ENCODE assay signal across 1 cellular context in the genomic region with DNA sequence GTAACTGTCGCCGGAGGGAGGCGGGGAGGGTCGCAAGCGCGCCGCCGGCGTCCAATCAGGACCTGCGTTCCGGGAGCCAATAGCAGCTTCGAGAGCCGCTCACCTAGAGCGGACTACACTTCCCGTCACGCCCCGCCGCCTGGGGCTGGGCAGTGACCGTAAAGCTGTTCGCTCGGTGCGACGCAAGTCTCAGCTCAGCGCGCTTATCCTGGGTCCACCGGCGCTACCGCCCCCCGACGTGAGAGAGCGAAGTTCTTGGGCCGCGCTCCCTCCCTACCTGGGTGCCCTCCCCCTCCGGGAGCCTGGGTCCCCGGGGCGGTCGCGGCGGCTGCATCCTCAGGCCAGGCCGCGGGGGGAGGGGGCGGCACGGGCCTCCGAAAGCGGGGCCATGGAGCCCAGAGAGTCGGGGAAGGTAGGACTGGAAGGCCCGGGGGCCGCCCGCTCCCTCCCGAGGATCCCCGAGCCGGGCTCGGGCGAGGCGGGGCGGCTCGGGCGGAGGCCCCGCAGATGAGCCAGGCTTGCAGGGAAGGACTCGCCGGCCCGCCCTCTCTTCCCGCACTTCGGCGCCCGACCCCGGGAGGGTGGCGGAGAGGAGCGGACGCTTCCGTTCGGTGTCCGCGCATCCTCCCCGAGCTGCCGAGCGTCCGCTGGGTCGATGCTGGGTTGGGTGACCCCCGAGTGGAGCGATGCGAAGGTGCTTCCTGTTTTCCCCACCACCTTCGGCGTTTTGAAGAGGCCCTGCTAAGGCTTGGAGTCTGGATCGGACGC.
TF ChIP-seq lines count a peak whose summit lies in the region.

A gene (plus strand): TSS at position 152 of the 768 bp plus-strand sequence. CDS start 237 bp downstream, at position 389.

TF ChIP-seq in K562, 482 proteins besides CTCF, POLR2A, EP300 and RAD21 (continued from another document and continues in another):
- TF ChIP-seq, protein P1, sequence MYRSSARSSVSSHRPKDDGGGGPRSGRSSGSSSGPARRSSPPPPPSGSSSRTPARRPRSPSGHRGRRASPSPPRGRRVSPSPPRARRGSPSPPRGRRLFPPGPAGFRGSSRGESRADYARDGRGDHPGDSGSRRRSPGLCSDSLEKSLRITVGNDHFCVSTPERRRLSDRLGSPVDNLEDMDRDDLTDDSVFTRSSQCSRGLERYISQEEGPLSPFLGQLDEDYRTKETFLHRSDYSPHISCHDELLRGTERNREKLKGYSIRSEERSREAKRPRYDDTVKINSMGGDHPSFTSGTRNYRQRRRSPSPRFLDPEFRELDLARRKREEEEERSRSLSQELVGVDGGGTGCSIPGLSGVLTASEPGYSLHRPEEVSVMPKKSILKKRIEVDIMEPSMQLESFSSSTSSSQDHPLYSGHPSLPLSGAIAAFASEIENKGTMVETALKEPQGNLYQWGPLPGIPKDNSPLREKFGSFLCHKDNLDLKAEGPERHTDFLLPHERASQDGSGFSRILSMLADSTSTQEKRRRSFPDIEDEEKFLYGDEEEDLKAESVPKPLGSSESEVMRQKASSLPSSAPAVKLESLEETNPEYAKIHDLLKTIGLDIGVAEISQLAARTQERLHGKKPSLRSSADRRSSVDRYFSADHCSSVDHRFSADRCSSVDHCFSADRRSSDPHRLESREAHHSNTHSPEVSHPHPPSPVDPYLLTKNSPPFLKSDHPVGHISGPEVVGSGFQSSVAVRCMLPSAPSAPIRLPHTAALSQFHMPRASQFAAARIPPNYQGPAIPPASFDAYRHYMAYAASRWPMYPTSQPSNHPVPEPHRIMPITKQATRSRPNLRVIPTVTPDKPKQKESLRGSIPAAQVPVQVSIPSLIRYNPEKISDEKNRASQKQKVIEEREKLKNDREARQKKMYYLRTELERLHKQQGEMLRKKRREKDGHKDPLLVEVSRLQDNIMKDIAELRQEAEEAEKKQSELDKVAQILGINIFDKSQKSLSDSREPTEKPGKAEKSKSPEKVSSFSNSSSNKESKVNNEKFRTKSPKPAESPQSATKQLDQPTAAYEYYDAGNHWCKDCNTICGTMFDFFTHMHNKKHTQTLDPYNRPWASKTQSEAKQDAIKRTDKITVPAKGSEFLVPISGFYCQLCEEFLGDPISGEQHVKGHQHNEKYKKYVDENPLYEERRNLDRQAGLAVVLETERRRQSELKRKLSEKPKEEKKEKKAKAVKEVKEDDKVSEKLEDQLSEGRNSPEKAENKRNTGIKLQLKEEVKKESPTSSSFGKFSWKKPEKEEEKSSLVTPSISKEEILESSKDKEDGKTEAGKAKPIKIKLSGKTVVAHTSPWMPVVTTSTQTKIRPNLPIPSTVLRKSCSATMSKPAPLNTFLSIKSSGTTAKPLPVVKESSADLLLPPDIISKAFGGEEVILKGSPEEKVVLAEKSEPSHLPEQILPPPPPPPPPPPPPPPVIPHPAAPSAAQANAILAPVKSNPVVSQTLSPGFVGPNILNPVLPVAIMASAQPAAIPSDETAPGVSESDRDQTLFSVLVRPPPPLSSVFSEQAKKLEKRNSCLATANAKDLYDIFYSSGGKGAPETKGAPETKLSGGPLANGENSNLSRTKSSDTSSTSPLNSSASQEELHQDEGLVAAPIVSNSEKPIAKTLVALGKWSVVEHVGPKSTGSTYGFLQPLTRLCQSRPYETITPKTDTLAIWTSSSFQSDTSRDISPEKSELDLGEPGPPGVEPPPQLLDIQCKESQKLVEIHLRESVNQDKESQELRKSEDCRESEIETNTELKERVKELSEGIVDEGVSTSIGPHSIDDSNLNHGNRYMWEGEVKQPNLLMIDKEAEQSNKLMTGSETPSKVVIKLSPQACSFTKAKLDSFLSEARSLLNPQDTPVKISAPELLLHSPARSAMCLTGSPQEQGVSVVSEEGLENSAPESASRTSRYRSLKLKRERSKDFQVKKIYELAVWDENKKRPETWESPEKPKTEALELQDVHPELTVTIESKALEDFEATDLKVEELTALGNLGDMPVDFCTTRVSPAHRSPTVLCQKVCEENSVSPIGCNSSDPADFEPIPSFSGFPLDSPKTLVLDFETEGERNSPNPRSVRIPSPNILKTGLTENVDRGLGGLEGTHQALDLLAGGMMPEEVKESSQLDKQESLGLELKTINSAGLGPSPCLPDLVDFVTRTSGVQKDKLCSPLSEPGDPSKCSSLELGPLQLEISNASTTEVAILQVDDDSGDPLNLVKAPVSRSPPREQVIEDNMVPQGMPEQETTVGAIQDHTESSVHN (IDR thresholded peaks at IDR 0.05; ENCODE audit: borderline replicate concordance in 1 of 2, low read depth in 1 of 2), result no peak
- TF ChIP-seq SLC30A9 (CRISPR knock-in tag; IDR thresholded peaks at IDR 0.05) (no peak), ZNF785 (CRISPR knock-in tag; IDR thresholded peaks at IDR 0.05) (no peak), RBFOX2 (IDR thresholded peaks at IDR 0.05; ENCODE audit: low read depth, low read length) (peak; percentile 88), PHTF2 (CRISPR knock-in tag; IDR thresholded peaks at IDR 0.05) (no peak), NFIC (IDR thresholded peaks at IDR 0.05) (peak; percentile 92), HNRNPL (IDR thresholded peaks at IDR 0.05; ENCODE audit: low read depth, low read length) (no peak), TSC22D4 (tag; IDR thresholded peaks at IDR 0.05) (no peak), GABPA (tag; conservative IDR thresholded peaks at IDR 0.05; ENCODE audit: low read depth) (peak; percentile 76), TAF15 (IDR thresholded peaks at IDR 0.05; ENCODE audit: low read depth, low read length) (no peak), ZNF324 (CRISPR knock-in tag; IDR thresholded peaks at IDR 0.05) (no peak), ZNF263 (CRISPR knock-in tag; IDR thresholded peaks at IDR 0.05; ENCODE audit: borderline replicate concordance) (no peak), CREB1 (IDR thresholded peaks at IDR 0.05) (peak; percentile 88), CREB1 (CRISPR knock-in tag; IDR thresholded peaks at IDR 0.05) (peak; percentile 83; the same call in 1 of the 2 replicates), MXI1 (IDR thresholded peaks at IDR 0.05; ENCODE audit: low read depth, low read length) (no peak; the same call in 1 of the 2 replicates), MTF1 (CRISPR knock-in tag; IDR thresholded peaks at IDR 0.05; ENCODE audit: borderline replicate concordance) (no peak), BACH1 (tag; IDR thresholded peaks at IDR 0.05) (no peak)
- TF ChIP-seq, protein P2, sequence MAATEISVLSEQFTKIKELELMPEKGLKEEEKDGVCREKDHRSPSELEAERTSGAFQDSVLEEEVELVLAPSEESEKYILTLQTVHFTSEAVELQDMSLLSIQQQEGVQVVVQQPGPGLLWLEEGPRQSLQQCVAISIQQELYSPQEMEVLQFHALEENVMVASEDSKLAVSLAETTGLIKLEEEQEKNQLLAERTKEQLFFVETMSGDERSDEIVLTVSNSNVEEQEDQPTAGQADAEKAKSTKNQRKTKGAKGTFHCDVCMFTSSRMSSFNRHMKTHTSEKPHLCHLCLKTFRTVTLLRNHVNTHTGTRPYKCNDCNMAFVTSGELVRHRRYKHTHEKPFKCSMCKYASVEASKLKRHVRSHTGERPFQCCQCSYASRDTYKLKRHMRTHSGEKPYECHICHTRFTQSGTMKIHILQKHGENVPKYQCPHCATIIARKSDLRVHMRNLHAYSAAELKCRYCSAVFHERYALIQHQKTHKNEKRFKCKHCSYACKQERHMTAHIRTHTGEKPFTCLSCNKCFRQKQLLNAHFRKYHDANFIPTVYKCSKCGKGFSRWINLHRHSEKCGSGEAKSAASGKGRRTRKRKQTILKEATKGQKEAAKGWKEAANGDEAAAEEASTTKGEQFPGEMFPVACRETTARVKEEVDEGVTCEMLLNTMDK (IDR thresholded peaks at IDR 0.05; ENCODE audit: borderline replicate concordance, insufficient read depth, low read depth, low read length, poor library complexity, severe bottlenecking), result no peak
- TF ChIP-seq, protein P3, sequence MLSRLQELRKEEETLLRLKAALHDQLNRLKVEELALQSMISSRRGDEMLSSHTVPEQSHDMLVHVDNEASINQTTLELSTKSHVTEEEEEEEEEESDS (CRISPR knock-in tag; IDR thresholded peaks at IDR 0.05), result no peak
- TF ChIP-seq, protein P4, sequence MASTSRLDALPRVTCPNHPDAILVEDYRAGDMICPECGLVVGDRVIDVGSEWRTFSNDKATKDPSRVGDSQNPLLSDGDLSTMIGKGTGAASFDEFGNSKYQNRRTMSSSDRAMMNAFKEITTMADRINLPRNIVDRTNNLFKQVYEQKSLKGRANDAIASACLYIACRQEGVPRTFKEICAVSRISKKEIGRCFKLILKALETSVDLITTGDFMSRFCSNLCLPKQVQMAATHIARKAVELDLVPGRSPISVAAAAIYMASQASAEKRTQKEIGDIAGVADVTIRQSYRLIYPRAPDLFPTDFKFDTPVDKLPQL (IDR thresholded peaks at IDR 0.05; ENCODE audit: extremely low read depth, insufficient read length), result no peak
- TF ChIP-seq, protein P5, sequence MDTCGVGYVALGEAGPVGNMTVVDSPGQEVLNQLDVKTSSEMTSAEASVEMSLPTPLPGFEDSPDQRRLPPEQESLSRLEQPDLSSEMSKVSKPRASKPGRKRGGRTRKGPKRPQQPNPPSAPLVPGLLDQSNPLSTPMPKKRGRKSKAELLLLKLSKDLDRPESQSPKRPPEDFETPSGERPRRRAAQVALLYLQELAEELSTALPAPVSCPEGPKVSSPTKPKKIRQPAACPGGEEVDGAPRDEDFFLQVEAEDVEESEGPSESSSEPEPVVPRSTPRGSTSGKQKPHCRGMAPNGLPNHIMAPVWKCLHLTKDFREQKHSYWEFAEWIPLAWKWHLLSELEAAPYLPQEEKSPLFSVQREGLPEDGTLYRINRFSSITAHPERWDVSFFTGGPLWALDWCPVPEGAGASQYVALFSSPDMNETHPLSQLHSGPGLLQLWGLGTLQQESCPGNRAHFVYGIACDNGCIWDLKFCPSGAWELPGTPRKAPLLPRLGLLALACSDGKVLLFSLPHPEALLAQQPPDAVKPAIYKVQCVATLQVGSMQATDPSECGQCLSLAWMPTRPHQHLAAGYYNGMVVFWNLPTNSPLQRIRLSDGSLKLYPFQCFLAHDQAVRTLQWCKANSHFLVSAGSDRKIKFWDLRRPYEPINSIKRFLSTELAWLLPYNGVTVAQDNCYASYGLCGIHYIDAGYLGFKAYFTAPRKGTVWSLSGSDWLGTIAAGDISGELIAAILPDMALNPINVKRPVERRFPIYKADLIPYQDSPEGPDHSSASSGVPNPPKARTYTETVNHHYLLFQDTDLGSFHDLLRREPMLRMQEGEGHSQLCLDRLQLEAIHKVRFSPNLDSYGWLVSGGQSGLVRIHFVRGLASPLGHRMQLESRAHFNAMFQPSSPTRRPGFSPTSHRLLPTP (IDR thresholded peaks at IDR 0.05; ENCODE audit: borderline replicate concordance, extremely low read depth, insufficient read length), result no peak
- TF ChIP-seq, protein P6, sequence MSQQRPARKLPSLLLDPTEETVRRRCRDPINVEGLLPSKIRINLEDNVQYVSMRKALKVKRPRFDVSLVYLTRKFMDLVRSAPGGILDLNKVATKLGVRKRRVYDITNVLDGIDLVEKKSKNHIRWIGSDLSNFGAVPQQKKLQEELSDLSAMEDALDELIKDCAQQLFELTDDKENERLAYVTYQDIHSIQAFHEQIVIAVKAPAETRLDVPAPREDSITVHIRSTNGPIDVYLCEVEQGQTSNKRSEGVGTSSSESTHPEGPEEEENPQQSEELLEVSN (IDR thresholded peaks at IDR 0.05; ENCODE audit: borderline replicate concordance in 1 of 2, extremely low read depth in 1 of 2, insufficient read depth in 1 of 2, insufficient read length in 1 of 2, low read depth in 1 of 2, low read length in 1 of 2, poor library complexity in 1 of 2, severe bottlenecking in 1 of 2), result peak in 1 of 2 experiments; percentile 70
- TF ChIP-seq, protein P7, sequence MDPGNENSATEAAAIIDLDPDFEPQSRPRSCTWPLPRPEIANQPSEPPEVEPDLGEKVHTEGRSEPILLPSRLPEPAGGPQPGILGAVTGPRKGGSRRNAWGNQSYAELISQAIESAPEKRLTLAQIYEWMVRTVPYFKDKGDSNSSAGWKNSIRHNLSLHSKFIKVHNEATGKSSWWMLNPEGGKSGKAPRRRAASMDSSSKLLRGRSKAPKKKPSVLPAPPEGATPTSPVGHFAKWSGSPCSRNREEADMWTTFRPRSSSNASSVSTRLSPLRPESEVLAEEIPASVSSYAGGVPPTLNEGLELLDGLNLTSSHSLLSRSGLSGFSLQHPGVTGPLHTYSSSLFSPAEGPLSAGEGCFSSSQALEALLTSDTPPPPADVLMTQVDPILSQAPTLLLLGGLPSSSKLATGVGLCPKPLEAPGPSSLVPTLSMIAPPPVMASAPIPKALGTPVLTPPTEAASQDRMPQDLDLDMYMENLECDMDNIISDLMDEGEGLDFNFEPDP (CRISPR knock-in tag; IDR thresholded peaks at IDR 0.05), result peak; percentile 86
- TF ChIP-seq, protein P8, sequence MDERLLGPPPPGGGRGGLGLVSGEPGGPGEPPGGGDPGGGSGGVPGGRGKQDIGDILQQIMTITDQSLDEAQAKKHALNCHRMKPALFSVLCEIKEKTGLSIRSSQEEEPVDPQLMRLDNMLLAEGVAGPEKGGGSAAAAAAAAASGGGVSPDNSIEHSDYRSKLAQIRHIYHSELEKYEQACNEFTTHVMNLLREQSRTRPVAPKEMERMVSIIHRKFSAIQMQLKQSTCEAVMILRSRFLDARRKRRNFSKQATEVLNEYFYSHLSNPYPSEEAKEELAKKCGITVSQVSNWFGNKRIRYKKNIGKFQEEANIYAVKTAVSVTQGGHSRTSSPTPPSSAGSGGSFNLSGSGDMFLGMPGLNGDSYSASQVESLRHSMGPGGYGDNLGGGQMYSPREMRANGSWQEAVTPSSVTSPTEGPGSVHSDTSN (CRISPR knock-in tag; IDR thresholded peaks at IDR 0.05; ENCODE audit: low read depth), result no peak
- TF ChIP-seq, protein P8 (tag; conservative IDR thresholded peaks at IDR 0.05; ENCODE audit: low read depth), result no peak
- TF ChIP-seq, protein P9, sequence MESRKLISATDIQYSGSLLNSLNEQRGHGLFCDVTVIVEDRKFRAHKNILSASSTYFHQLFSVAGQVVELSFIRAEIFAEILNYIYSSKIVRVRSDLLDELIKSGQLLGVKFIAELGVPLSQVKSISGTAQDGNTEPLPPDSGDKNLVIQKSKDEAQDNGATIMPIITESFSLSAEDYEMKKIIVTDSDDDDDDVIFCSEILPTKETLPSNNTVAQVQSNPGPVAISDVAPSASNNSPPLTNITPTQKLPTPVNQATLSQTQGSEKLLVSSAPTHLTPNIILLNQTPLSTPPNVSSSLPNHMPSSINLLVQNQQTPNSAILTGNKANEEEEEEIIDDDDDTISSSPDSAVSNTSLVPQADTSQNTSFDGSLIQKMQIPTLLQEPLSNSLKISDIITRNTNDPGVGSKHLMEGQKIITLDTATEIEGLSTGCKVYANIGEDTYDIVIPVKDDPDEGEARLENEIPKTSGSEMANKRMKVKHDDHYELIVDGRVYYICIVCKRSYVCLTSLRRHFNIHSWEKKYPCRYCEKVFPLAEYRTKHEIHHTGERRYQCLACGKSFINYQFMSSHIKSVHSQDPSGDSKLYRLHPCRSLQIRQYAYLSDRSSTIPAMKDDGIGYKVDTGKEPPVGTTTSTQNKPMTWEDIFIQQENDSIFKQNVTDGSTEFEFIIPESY (CRISPR knock-in tag; IDR thresholded peaks at IDR 0.05), result peak; percentile 55; the same call in 1 of the 2 replicates
